Comparison of ENCODE assay signal across 8 cellular contexts in genomic region chr1:120850531-120851421, GRCh38. TPM values are rescaled to one million over a fixed set of nuclear protein-coding genes. Genes with fewer than 3 reads are reported as not detected.
DNase-seq lines count a peak whose midpoint lies in the region; ATAC-seq and TF ChIP-seq lines count a peak whose summit lies in the region.
"Not testable (repeated sequence)": the region's sequence is repeated elsewhere in the genome, so short reads cannot be mapped to it uniquely, and the experiment has no call there.

No MANE protein-coding gene starts in this region.

- peak overlapping the region; percentile 87 for H3K4me3 Mint-ChIP-seq in HFFc6

- not testable (repeated sequence) for H3K36me3 Mint-ChIP-seq in HFFc6 (ENCODE audit: low read depth)

- not testable (repeated sequence) for H3K4me1 ChIP-seq in neutrophil (ENCODE audit: control insufficient read depth in 1 of 2, insufficient read depth in 1 of 2, low read depth in 1 of 2, low read length in 1 of 2)

- H3K9me3 ChIP-seq in neutrophil = not testable (repeated sequence)

- peaks cover 13% of the 10 kb centered on the region for H3K4me1 Mint-ChIP-seq in HFFc6 (ENCODE audit: low read depth)

- not testable (repeated sequence) for TF ChIP-seq CTCF in HFFc6 (IDR thresholded peaks at IDR 0.05); foreskin fibroblast (IDR thresholded peaks at IDR 0.05; ENCODE audit: low read depth, low read length); neutrophil (IDR thresholded peaks at IDR 0.05)

- not testable (repeated sequence) for H3K27me3 Mint-ChIP-seq in HFFc6 (ENCODE audit: insufficient read depth)

- DNase-seq in G401 (ENCODE audit: low spot score) (peak; percentile 85), HFFc6 (peak; percentile 98), NCI-H1105 (lab: John Stamatoyannopoulos, UW) (peak; percentile 86), activated gamma-delta T cell treated with Interleukin-2 at 50 U/mL for 16 hours (peak; percentile 64), foreskin fibroblast (peak; percentile 88 to 95)
- DNase-seq in stimulated activated naive CD8-positive, alpha-beta T cell treated with anti-CD3 and anti-CD28 coated beads, Interleukin-15, Interleukin-2, amounts not matched to agents 100 U/mL and 50 U/mL, for 24 hours = peak; percentile 85

- not testable (repeated sequence) for H3K27me3 ChIP-seq in neutrophil

- H3K27ac Mint-ChIP-seq in HFFc6 = peak overlapping the region; percentile 99

- not testable (repeated sequence) for H3K36me3 ChIP-seq in neutrophil

- H3K27ac ChIP-seq in neutrophil = peak overlapping the region; percentile 73

- H3K4me3 ChIP-seq in foreskin fibroblast (ENCODE audit: low read depth in 1 of 2, low read length in 2 of 2) = peak overlapping the region; percentile 24 to 65
- H3K4me3 ChIP-seq in neutrophil (ENCODE audit: low read depth in 1 of 2, low read length in 1 of 2) = peak overlapping the region; percentile 49 to 68

- in situ Hi-C loops in G401 (cut with HindIII; ENCODE audit: low sequenced_read_pairs) = not testable (repeated sequence)

- peak; percentile 95 for ATAC-seq in SK-N-SH treated with all-trans-retinoic acid at 6 μM for 48 hours
- peak; percentile 93 for ATAC-seq in stimulated activated naive CD8-positive, alpha-beta T cell treated with anti-CD3 and anti-CD28 coated beads, Interleukin-15, Interleukin-2, amounts not matched to agents 100 U/mL and 50 U/mL, for 24 hours

- H3K9me3 Mint-ChIP-seq in HFFc6 = not testable (repeated sequence)

TF ChIP-seq in SK-N-SH treated with all-trans-retinoic acid at 6 μM for 48 hours, 23 proteins besides CTCF, POLR2A, EP300 and RAD21:
- peak; percentile 99 for TF ChIP-seq ZNF565 (CRISPR knock-in tag; conservative IDR thresholded peaks at IDR 0.05; ENCODE audit: low read depth)
- peak; percentile 93 for TF ChIP-seq TCF4 (CRISPR knock-in tag; IDR thresholded peaks at IDR 0.05; ENCODE audit: borderline replicate concordance)
- TF ChIP-seq, protein P1, sequence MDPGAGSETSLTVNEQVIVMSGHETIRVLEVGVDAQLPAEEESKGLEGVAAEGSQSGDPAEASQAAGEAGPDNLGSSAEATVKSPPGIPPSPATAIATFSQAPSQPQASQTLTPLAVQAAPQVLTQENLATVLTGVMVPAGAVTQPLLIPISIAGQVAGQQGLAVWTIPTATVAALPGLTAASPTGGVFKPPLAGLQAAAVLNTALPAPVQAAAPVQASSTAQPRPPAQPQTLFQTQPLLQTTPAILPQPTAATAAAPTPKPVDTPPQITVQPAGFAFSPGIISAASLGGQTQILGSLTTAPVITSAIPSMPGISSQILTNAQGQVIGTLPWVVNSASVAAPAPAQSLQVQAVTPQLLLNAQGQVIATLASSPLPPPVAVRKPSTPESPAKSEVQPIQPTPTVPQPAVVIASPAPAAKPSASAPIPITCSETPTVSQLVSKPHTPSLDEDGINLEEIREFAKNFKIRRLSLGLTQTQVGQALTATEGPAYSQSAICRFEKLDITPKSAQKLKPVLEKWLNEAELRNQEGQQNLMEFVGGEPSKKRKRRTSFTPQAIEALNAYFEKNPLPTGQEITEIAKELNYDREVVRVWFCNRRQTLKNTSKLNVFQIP (CRISPR knock-in tag; IDR thresholded peaks at IDR 0.05; ENCODE audit: borderline replicate concordance, low read depth) = peak; percentile 100
- TF ChIP-seq RARB (CRISPR knock-in tag; IDR thresholded peaks at IDR 0.05) = peak; percentile 100
- peak; percentile 91 for TF ChIP-seq ZNF8 (CRISPR knock-in tag; IDR thresholded peaks at IDR 0.05)
- peak; percentile 100 for TF ChIP-seq TOX (CRISPR knock-in tag; IDR thresholded peaks at IDR 0.05; ENCODE audit: borderline replicate concordance)
- TF ChIP-seq ISL1 (CRISPR knock-in tag; IDR thresholded peaks at IDR 0.05) = peak; percentile 34; the same call in 1 of the 2 replicates
- TF ChIP-seq ZFP30 (CRISPR knock-in tag; IDR thresholded peaks at IDR 0.05) = peak; percentile 94
- TF ChIP-seq PATZ1 (CRISPR knock-in tag; IDR thresholded peaks at IDR 0.05; ENCODE audit: borderline replicate concordance) = peak; percentile 100
- peak; percentile 100 for TF ChIP-seq ZC3H10 (CRISPR knock-in tag; IDR thresholded peaks at IDR 0.05)
- peak; percentile 100 for TF ChIP-seq ESRRG (CRISPR knock-in tag; IDR thresholded peaks at IDR 0.05)
- peak; percentile 84 for TF ChIP-seq ZFP3 (CRISPR knock-in tag; IDR thresholded peaks at IDR 0.05)
- peak; percentile 98 for TF ChIP-seq CSDC2 (CRISPR knock-in tag; IDR thresholded peaks at IDR 0.05)
- TF ChIP-seq, protein P2, sequence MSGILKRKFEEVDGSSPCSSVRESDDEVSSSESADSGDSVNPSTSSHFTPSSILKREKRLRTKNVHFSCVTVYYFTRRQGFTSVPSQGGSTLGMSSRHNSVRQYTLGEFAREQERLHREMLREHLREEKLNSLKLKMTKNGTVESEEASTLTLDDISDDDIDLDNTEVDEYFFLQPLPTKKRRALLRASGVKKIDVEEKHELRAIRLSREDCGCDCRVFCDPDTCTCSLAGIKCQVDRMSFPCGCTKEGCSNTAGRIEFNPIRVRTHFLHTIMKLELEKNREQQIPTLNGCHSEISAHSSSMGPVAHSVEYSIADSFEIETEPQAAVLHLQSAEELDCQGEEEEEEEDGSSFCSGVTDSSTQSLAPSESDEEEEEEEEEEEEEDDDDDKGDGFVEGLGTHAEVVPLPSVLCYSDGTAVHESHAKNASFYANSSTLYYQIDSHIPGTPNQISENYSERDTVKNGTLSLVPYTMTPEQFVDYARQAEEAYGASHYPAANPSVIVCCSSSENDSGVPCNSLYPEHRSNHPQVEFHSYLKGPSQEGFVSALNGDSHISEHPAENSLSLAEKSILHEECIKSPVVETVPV (CRISPR knock-in tag; IDR thresholded peaks at IDR 0.05) = peak; percentile 100
- peak; percentile 91 for TF ChIP-seq ZNF70 (CRISPR knock-in tag; IDR thresholded peaks at IDR 0.05)
- peak; percentile 98 for TF ChIP-seq ARNTL (CRISPR knock-in tag; IDR thresholded peaks at IDR 0.05; ENCODE audit: borderline replicate concordance, low read depth)
- TF ChIP-seq PPARA (CRISPR knock-in tag; IDR thresholded peaks at IDR 0.05; ENCODE audit: borderline replicate concordance) = peak; percentile 93
- peak; percentile 100 for TF ChIP-seq CREB5 (CRISPR knock-in tag; IDR thresholded peaks at IDR 0.05; ENCODE audit: low read depth)
- peak; percentile 97 for TF ChIP-seq SNAI2 (CRISPR knock-in tag; IDR thresholded peaks at IDR 0.05)
- peak; percentile 100 for TF ChIP-seq GLIS3 (CRISPR knock-in tag; IDR thresholded peaks at IDR 0.05)
- TF ChIP-seq, protein P3, sequence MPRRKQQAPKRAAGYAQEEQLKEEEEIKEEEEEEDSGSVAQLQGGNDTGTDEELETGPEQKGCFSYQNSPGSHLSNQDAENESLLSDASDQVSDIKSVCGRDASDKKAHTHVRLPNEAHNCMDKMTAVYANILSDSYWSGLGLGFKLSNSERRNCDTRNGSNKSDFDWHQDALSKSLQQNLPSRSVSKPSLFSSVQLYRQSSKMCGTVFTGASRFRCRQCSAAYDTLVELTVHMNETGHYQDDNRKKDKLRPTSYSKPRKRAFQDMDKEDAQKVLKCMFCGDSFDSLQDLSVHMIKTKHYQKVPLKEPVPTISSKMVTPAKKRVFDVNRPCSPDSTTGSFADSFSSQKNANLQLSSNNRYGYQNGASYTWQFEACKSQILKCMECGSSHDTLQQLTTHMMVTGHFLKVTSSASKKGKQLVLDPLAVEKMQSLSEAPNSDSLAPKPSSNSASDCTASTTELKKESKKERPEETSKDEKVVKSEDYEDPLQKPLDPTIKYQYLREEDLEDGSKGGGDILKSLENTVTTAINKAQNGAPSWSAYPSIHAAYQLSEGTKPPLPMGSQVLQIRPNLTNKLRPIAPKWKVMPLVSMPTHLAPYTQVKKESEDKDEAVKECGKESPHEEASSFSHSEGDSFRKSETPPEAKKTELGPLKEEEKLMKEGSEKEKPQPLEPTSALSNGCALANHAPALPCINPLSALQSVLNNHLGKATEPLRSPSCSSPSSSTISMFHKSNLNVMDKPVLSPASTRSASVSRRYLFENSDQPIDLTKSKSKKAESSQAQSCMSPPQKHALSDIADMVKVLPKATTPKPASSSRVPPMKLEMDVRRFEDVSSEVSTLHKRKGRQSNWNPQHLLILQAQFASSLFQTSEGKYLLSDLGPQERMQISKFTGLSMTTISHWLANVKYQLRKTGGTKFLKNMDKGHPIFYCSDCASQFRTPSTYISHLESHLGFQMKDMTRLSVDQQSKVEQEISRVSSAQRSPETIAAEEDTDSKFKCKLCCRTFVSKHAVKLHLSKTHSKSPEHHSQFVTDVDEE (CRISPR knock-in tag; IDR thresholded peaks at IDR 0.05) = peak; percentile 80

RNA-seq across cellular contexts. Expression of gene PPIAL4A, which starts 38.8 kb away (rescaled TPM):
- total RNA-seq in G401 (2014; rRNA removed; shearing (Covaris generic)) = not detected in 2 replicates
- not detected for total RNA-seq in HFFc6 (2021; fragmentation: NEBNext Ultra II Directional; extraction: Animal tissue kit (Norgen Biotek cat#: 25700))

Comparison
In these comparisons a context has a peak if more than half of its experiments do, and no peak if none do; other contexts are left out.
1. Peak in every context shown above with its lines: DNase-seq, ATAC-seq, H3K4me3 ChIP-seq and H3K27ac ChIP-seq.